9 cellular contexts compared by ENCODE assay signal in genomic region chr10:124650820-124651401, GRCh38.
A peak's percentile ranks its signal among the peaks of the same experiment; 100 is the strongest.
DNase-seq lines count a peak whose midpoint lies in the region; ATAC-seq lines count a peak whose summit lies in the region.
"Had no signal": no experiment of that assay in that cellular context is flagged by ENCODE, and none has a peak within 500 bp of the region (broad histone marks: within the 10 kb centered on the region; RNA-seq: fewer than 3 reads in every experiment).

No MANE protein-coding gene starts in this region.

- peaks cover 0 to 20% (median 4%) of the 10 kb centered on the region in 3 donors for H3K36me3 Mint-ChIP-seq in CD8-positive, alpha-beta memory T cell
- peaks cover 7% of the 10 kb centered on the region for H3K36me3 Mint-ChIP-seq in T-cell
- peaks cover 2% of the 10 kb centered on the region for H3K36me3 Mint-ChIP-seq in activated naive CD8-positive, alpha-beta T cell

- DNase-seq in CD8-positive, alpha-beta memory T cell: peak; percentile 58 to 92 (median 73)
- peak in 33 of 34 experiments; percentile 50 to 79 (median 69) for DNase-seq in T-cell
- no peak for DNase-seq in nucleus accumbens (lab: John Stamatoyannopoulos, UW)
- DNase-seq in HT-29 (ENCODE audit: low spot score): no peak

- peak overlapping the region; percentile 75 for H3K27ac ChIP-seq in CD8-positive, alpha-beta memory T cell (ENCODE audit: low read depth, low read length)
- H3K27ac ChIP-seq in skeletal muscle tissue (ENCODE audit: low read depth, low read length): peak overlapping the region; percentile 86
- H3K27ac ChIP-seq: thoracic aorta had no signal

- H3K4me3 Mint-ChIP-seq in CD8-positive, alpha-beta memory T cell: peak overlapping the region; percentile 72 to 95 (median 80)
- peak overlapping the region; percentile 54 to 79 (median 69) for H3K4me3 Mint-ChIP-seq in T-cell
- H3K4me3 Mint-ChIP-seq in activated naive CD8-positive, alpha-beta T cell: peak overlapping the region; percentile 66

- H3K4me1 ChIP-seq in CD8-positive, alpha-beta memory T cell (ENCODE audit: insufficient read depth, low read length): peaks cover 100% of the 10 kb centered on the region
- H3K4me1 ChIP-seq in skeletal muscle tissue (ENCODE audit: control insufficient read depth in 3 of 3, insufficient read depth in 3 of 3, low read length in 3 of 3): peaks cover 71 to 99% (median 72%) of the 10 kb centered on the region in 3 donors

- peak overlapping the region; percentile 42 for H3K4me3 ChIP-seq in CD8-positive, alpha-beta memory T cell (ENCODE audit: low read length)
- no peak overlapping the region for H3K4me3 ChIP-seq in skeletal muscle tissue (ENCODE audit: low read length in 3 of 3)
- H3K4me3 ChIP-seq: thoracic aorta had no signal

- no peaks in the 10 kb centered on the region for H3K9me3 ChIP-seq in CD8-positive, alpha-beta memory T cell (ENCODE audit: low read length)
- no peaks in the 10 kb centered on the region for H3K9me3 ChIP-seq in skeletal muscle tissue (ENCODE audit: control insufficient read depth in 3 of 3, low read length in 3 of 3)
- H3K9me3 ChIP-seq: thoracic aorta had no signal

- ATAC-seq in T-cell (replicated peaks in 1 of 4) (peak; percentile 62 to 72 (median 64)), GM21717 (IDR thresholded peaks at IDR 0.05; ENCODE audit: unreplicated experiment) (no peak), HG03565 (IDR thresholded peaks at IDR 0.05; ENCODE audit: unreplicated experiment) (no peak)

- no peaks in the 10 kb centered on the region for H3K27me3 Mint-ChIP-seq in CD8-positive, alpha-beta memory T cell
- no peaks in the 10 kb centered on the region for H3K27me3 Mint-ChIP-seq in T-cell
- H3K27me3 Mint-ChIP-seq in activated naive CD8-positive, alpha-beta T cell: no peaks in the 10 kb centered on the region

- H3K9ac ChIP-seq in skeletal muscle tissue (ENCODE audit: low read depth in 1 of 3, low read length in 3 of 3): peak overlapping the region in 1 of 3 donors; percentile 25

- H3K27me3 ChIP-seq in CD8-positive, alpha-beta memory T cell (ENCODE audit: insufficient read depth, low read length, poor library complexity, severe bottlenecking): no peaks in the 10 kb centered on the region
- H3K27me3 ChIP-seq in skeletal muscle tissue (ENCODE audit: control insufficient read depth in 3 of 3, insufficient read depth in 3 of 3, low read length in 3 of 3): no peaks in the 10 kb centered on the region

- no peaks in the 10 kb centered on the region for H3K36me3 ChIP-seq in CD8-positive, alpha-beta memory T cell (ENCODE audit: insufficient read depth, low read length)
- peaks cover 0 to 5% (median 0%) of the 10 kb centered on the region in 3 donors for H3K36me3 ChIP-seq in skeletal muscle tissue (ENCODE audit: control insufficient read depth in 3 of 3, insufficient read depth in 3 of 3, low read length in 3 of 3)
- H3K36me3 ChIP-seq: thoracic aorta had no signal

- peaks cover 96 to 99% (median 97%) of the 10 kb centered on the region in 3 donors for H3K4me1 Mint-ChIP-seq in CD8-positive, alpha-beta memory T cell
- H3K4me1 Mint-ChIP-seq in T-cell: peaks cover 90 to 99% (median 96%) of the 10 kb centered on the region in 3 donors
- peaks cover 78% of the 10 kb centered on the region for H3K4me1 Mint-ChIP-seq in activated naive CD8-positive, alpha-beta T cell (ENCODE audit: low read depth)

- POLR2A ChIA-PET in CD8-positive, alpha-beta memory T cell (lab: Charles Lee): interaction anchor here (0.6 to 4.2 kb wide), 8 partner anchors 8 to 90 kb away, joined by 3 to 35 read pairs (median 4); no protein-coding TSS in a partner anchor
- POLR2A ChIA-PET in T-cell (lab: Charles Lee): no interaction called here

- CTCF ChIA-PET in CD8-positive, alpha-beta memory T cell (lab: Charles Lee): interaction anchor here (1.0 to 8.3 kb wide), 12 partner anchors 10 to 90 kb away, joined by 3 to 110 read pairs (median 6); no protein-coding TSS in a partner anchor
- CTCF ChIA-PET in T-cell (lab: Charles Lee): interaction anchor here in 1 of 2 donors (1.2 to 4.4 kb wide), 4 partner anchors 8 to 90 kb away, joined by 4 to 56 read pairs (median 5); no protein-coding TSS in a partner anchor

- H3K27ac Mint-ChIP-seq in CD8-positive, alpha-beta memory T cell: peak overlapping the region; percentile 96 to 100 (median 98)
- peak overlapping the region; percentile 98 to 99 for H3K27ac Mint-ChIP-seq in T-cell
- peak overlapping the region; percentile 76 for H3K27ac Mint-ChIP-seq in activated naive CD8-positive, alpha-beta T cell

- H3K9me3 Mint-ChIP-seq in CD8-positive, alpha-beta memory T cell: no peaks in the 10 kb centered on the region
- H3K9me3 Mint-ChIP-seq in T-cell: no peaks in the 10 kb centered on the region
- H3K9me3 Mint-ChIP-seq in activated naive CD8-positive, alpha-beta T cell (ENCODE audit: low read depth): no peaks in the 10 kb centered on the region

Comparison
In these comparisons a context has a peak if more than half of its experiments do, and no peak if none do; other contexts are left out.
1. DNase-seq: peak in CD8-positive, alpha-beta memory T cell (5 of 5) and T-cell (33 of 34); none in nucleus accumbens (0 of 56) and HT-29 (single experiment).
2. ATAC-seq: peak in T-cell (4 of 4); none in GM21717 (single experiment) and HG03565 (single experiment).
3. Peak in every context shown above with its lines, with median percentiles within 50 percentile points of each other: H3K27ac Mint-ChIP-seq and H3K4me3 Mint-ChIP-seq.